In the genomic region with DNA sequence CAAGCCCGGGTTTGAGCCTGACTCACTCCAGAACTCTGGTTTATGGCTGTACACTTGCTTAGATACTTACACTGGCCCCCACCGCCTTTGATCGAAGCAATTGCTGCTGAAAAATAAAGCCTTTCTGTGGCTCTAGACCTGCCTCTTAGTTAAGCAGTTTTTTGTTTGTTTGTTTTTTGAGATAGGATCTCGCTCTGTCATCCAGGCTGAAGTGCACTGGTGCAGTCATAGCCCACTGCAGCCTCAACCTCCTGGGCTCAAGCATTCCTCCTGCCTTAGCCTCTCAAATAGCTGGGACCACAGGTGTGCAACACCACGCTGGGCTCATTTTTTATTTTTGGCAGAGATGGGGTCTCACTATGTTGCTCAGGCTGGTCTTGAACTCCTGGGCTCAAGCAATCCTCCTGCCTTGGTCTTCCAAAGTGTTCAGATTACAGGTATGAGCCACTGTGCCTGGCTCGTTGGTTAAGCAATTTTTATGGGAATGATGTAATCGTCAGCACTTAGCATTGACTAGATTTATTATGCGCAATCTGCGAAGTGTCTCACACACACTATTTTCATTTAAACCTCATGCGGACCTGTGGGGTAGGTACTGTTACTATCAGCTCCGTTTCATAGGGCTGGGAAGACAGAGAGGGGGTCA, we compare ENCODE assay signal across 12 cellular contexts.
"Had no signal": no experiment of that assay in that cellular context is flagged by ENCODE, and none has a peak within 500 bp of the region (broad histone marks: within the 10 kb centered on the region; RNA-seq: fewer than 3 reads in every experiment).

No MANE protein-coding gene starts in this region.

- ATAC-seq: esophagus mucosa; left lobe of liver; pancreas; stimulated activated effector memory CD8-positive, alpha-beta T cell treated with anti-CD3 and anti-CD28 coated beads, Interleukin-12 subunit alpha, Interleukin-12 subunit beta, amount 100 ng/mL, for 72 hours had no signal

- H3K4me3 ChIP-seq: cardiac muscle cell, pancreas had no signal

- H3K4me1 ChIP-seq: pancreas had no signal

- H3K9me3 Mint-ChIP-seq: activated T-cell treated with anti-CD3 and anti-CD28 coated beads, Interleukin-2, amount 50 U/mL, for 24 hours; naive B cell; stimulated activated effector memory CD8-positive, alpha-beta T cell treated with anti-CD3 and anti-CD28 coated beads, Interleukin-12 subunit alpha, Interleukin-12 subunit beta, amount 100 ng/mL, for 72 hours had no signal

- H3K27me3 Mint-ChIP-seq: activated T-cell treated with anti-CD3 and anti-CD28 coated beads, Interleukin-2, amount 50 U/mL, for 24 hours; naive B cell had no signal

- DNase-seq: activated CD4-positive, alpha-beta T cell treated with anti-CD3 and anti-CD28 coated beads for 1 hour; activated CD4-positive, alpha-beta T cell treated with anti-CD3 and anti-CD28 coated beads, Interleukin-2, amount 50 U/mL, for 48 hours; hippocampal formation; naive B cell; pancreas had no signal

- H3K4me1 Mint-ChIP-seq: stimulated activated effector memory CD8-positive, alpha-beta T cell treated with anti-CD3 and anti-CD28 coated beads, Interleukin-12 subunit alpha, Interleukin-12 subunit beta, amount 100 ng/mL, for 72 hours had no signal

- FAIRE-seq: keratinocyte, pancreas, urothelium cell line had no signal

- H3K27ac ChIP-seq: cardiac muscle cell, pancreas had no signal

- H3K4me3 Mint-ChIP-seq: activated T-cell treated with anti-CD3 and anti-CD28 coated beads, Interleukin-2, amount 50 U/mL, for 24 hours; stimulated activated effector memory CD8-positive, alpha-beta T cell treated with anti-CD3 and anti-CD28 coated beads, Interleukin-12 subunit alpha, Interleukin-12 subunit beta, amount 100 ng/mL, for 72 hours had no signal

- H3K27me3 ChIP-seq: cardiac muscle cell, pancreas had no signal

- H3K9me3 ChIP-seq: pancreas had no signal
